In genomic region chr11:61832758-61833157, GRCh38 we compare ENCODE assay signal across 1 cellular context.
TF ChIP-seq lines count a peak whose summit lies in the region.

No MANE protein-coding gene starts in this region.

TF ChIP-seq in GM23338, 12 proteins besides CTCF, POLR2A, EP300 and RAD21:
- TF ChIP-seq ZNF462 (CRISPR knock-in tag; IDR thresholded peaks at IDR 0.05) (no peak), STAT1 (IDR thresholded peaks at IDR 0.05; ENCODE audit: unreplicated experiment) (no peak), NANOG (IDR thresholded peaks at IDR 0.05; ENCODE audit: borderline replicate concordance) (no peak), POLR2AphosphoS5 (IDR thresholded peaks at IDR 0.05; ENCODE audit: low read depth) (no peak), EZH2 (IDR thresholded peaks at IDR 0.05; ENCODE audit: low read depth, unreplicated experiment) (no peak), ZNF331 (CRISPR knock-in tag; IDR thresholded peaks at IDR 0.05; ENCODE audit: low read depth) (no peak), ZNF114 (CRISPR knock-in tag; IDR thresholded peaks at IDR 0.05) (no peak), ETS1 (IDR thresholded peaks at IDR 0.05) (no peak), REST (IDR thresholded peaks at IDR 0.05; ENCODE audit: unreplicated experiment) (no peak)
